10 cellular contexts compared by ENCODE assay signal in the genomic region with DNA sequence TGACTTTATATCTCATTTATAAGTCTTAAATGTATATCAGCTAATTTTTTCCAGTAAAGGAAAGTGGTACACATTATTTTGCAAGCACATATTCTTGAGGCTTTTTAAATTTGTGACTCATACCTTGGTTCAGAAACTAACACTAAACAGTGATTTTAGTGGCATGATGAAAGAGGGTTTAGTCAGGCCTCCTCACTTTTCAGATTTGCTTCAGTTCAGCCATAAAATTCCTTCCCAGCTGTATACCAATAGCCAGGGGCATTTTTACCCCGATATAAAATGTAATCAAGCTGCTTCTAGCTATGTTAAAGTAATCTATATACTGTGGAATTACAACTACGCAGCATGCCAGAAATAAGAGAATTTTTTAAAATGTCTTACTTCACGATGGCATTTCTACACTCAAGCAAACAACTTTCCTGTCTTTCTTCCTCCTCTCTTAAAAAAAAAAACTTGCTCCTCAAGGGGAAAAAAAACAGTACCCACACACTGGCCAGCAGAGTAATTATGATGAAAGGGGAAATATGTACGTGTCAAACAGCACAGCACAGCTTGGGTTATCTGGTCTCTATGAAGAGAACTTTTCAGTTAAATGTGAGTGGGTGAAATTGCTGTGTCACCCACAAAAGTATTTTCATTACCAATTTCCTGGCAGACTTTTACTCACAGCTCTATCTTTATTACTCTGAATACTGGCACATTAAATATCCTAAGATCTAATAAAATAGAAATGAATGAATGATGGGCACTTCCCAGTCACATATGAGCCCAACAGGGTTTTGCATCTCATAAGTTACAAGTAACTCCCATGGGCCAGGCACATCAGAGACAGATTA.
DNase-seq lines count a peak whose midpoint lies in the region; ATAC-seq, FAIRE-seq and TF ChIP-seq lines count a peak whose summit lies in the region.
"Had no signal": no experiment of that assay in that cellular context is flagged by ENCODE, and none has a peak within 500 bp of the region (broad histone marks: within the 10 kb centered on the region; RNA-seq: fewer than 3 reads in every experiment).

No MANE protein-coding gene starts in this region.

- no peaks in the 10 kb centered on the region for H3K27me3 ChIP-seq in ACC112 (ENCODE audit: insufficient read depth, low read length)
- H3K27me3 ChIP-seq in endothelial cell of umbilical vein (ENCODE audit: control insufficient read depth in 2 of 2, insufficient read depth in 2 of 2, low read length in 2 of 2), result no peaks in the 10 kb centered on the region
- H3K27me3 ChIP-seq: cardiac muscle cell had no signal

- FAIRE-seq in endothelial cell of umbilical vein (lab: Jason Lieb, UNC), result no peak

- H4K20me1 ChIP-seq in endothelial cell of umbilical vein (replicated peaks; ENCODE audit: control insufficient read depth, extremely low read depth, insufficient read depth, low read length), result no peaks in the 10 kb centered on the region

- H3K4me1 ChIP-seq in ACC112 (ENCODE audit: control insufficient read depth, insufficient read depth, low read length, unreplicated experiment) (peaks cover 61% of the 10 kb centered on the region), endothelial cell of umbilical vein (ENCODE audit: control insufficient read depth, extremely low read depth, insufficient read depth, low read length) (peaks cover 3% of the 10 kb centered on the region)

- H3K27ac ChIP-seq in ACC112 (ENCODE audit: low read depth, low read length), result peak overlapping the region; percentile 99
- H3K27ac ChIP-seq in endothelial cell of umbilical vein (ENCODE audit: insufficient read depth, low read depth, low read length), result no peak overlapping the region
- H3K27ac ChIP-seq: cardiac muscle cell had no signal

- H3K9me1 ChIP-seq in endothelial cell of umbilical vein (replicated peaks; ENCODE audit: control insufficient read depth, extremely low read depth, insufficient read depth, low read length), result no peaks in the 10 kb centered on the region

- BruUV-seq in endothelial cell of umbilical vein (replicated peaks; lab: Mats Ljungman, UMichigan), result no TSS peak

- H3K36me3 ChIP-seq in ACC112 (ENCODE audit: insufficient read depth, low read length) (no peaks in the 10 kb centered on the region), endothelial cell of umbilical vein (ENCODE audit: control insufficient read depth in 2 of 2, extremely low read depth in 1 of 2, insufficient read depth in 2 of 2, low read length in 2 of 2) (no peaks in the 10 kb centered on the region)
- H3K36me3 ChIP-seq: cardiac muscle cell had no signal

- H3K79me2 ChIP-seq in ACC112 (ENCODE audit: control insufficient read depth, insufficient read depth, low read length, unreplicated experiment) (no peaks in the 10 kb centered on the region), endothelial cell of umbilical vein (ENCODE audit: control insufficient read depth, insufficient read depth, low read length) (no peaks in the 10 kb centered on the region)

- DNase-seq in KBM-7 (peak; percentile 56), endothelial cell of umbilical vein (ENCODE audit: low read depth, low spot score) (no peak), germinal center (ENCODE audit: low spot score) (no peak), NCI-H187 treated with DMSO at 0.1 percent for 48 hours (lab: John Stamatoyannopoulos, UW) (no peak)
- DNase-seq in activated T-cell treated with anti-CD3 and anti-CD28 coated beads, Interleukin-2, amount 50 U/mL, for 1 hour, result no peak
- DNase-seq: NCI-H1092 had no signal

- intact Hi-C loops in endothelial cell of umbilical vein (cut with micrococcal nuclease), result no loop called here

- TF ChIP-seq POLR2A in endothelial cell of umbilical vein (IDR thresholded peaks at IDR 0.05; ENCODE audit: low read depth, low read length), result no peak

- H3K4me2 ChIP-seq in endothelial cell of umbilical vein (ENCODE audit: insufficient read depth, low read length), result no peak overlapping the region

- peak overlapping the region; percentile 2 for H2AFZ ChIP-seq in ACC112 (ENCODE audit: low read length, unreplicated experiment)
- H2AFZ ChIP-seq in endothelial cell of umbilical vein (ENCODE audit: low read depth, low read length), result peak overlapping the region; percentile 54

- no peak for TF ChIP-seq CTCF in endothelial cell of umbilical vein (IDR thresholded peaks at IDR 0.05; ENCODE audit: extremely low read depth in 1 of 2, insufficient read depth in 1 of 2, low read depth in 1 of 2, low read length in 2 of 2)

- POLR2A ChIA-PET in endothelial cell of umbilical vein (lab: Charles Lee), result no interaction called here

- ATAC-seq in GM19455 (IDR thresholded peaks at IDR 0.05; ENCODE audit: unreplicated experiment), result peak; percentile 52
- ATAC-seq in GM21737 (IDR thresholded peaks at IDR 0.05; ENCODE audit: unreplicated experiment), result no peak

- CTCF ChIA-PET in endothelial cell of umbilical vein (lab: Charles Lee), result interaction anchor here (1.1 to 1.2 kb wide), 2 partner anchors 9 to 20 kb away, joined by 3 to 5 read pairs; no protein-coding TSS in a partner anchor

- H3K4me3 ChIP-seq in ACC112 (ENCODE audit: low read depth, low read length), result no peak overlapping the region
- H3K4me3 ChIP-seq in endothelial cell of umbilical vein (replicated peaks in 1 of 3; ENCODE audit: insufficient read depth in 1 of 3, low read depth in 1 of 3, low read length in 3 of 3), result no peak overlapping the region
- H3K4me3 ChIP-seq: cardiac muscle cell had no signal

- in situ Hi-C loops in KBM-7 (cut with MboI; ENCODE audit: low pct_unique_long_range_greater_than_20kb, low sequenced_read_pairs), result loop anchor here (25.0 kb wide), 1 partner anchor 235 kb away; a partner anchor contains a TSS

- dilution Hi-C loops in endothelial cell of umbilical vein (cut with MboI; ENCODE audit: extremely low pct_ligation_motif_present, low sequenced_read_pairs), result no loop called here

- H3K9ac ChIP-seq in endothelial cell of umbilical vein (replicated peaks; ENCODE audit: extremely low read depth, insufficient read depth, low read length), result no peak overlapping the region

- no peaks in the 10 kb centered on the region for H3K9me3 ChIP-seq in endothelial cell of umbilical vein (replicated peaks; ENCODE audit: control insufficient read depth, insufficient read depth, low read length)

TF ChIP-seq in endothelial cell of umbilical vein, 7 proteins besides CTCF, POLR2A, EP300 and RAD21:
- TF ChIP-seq JUN (IDR thresholded peaks at IDR 0.05; ENCODE audit: borderline replicate concordance, insufficient read depth, insufficient read length, low read depth) (no peak), GATA2 (IDR thresholded peaks at IDR 0.05; ENCODE audit: insufficient read depth, insufficient read length, low read depth, low read length) (no peak), EZH2 (IDR thresholded peaks at IDR 0.05; ENCODE audit: borderline replicate concordance, low read depth, low read length, severe bottlenecking) (no peak), POLR2AphosphoS5 (IDR thresholded peaks at IDR 0.05; ENCODE audit: insufficient read depth, low read depth, low read length) (no peak), MYC (IDR thresholded peaks at IDR 0.05; ENCODE audit: low read depth, low read length) (no peak), FOS (IDR thresholded peaks at IDR 0.05; ENCODE audit: borderline replicate concordance, insufficient read depth, low read length) (peak; percentile 11)
- TF ChIP-seq, protein P1, sequence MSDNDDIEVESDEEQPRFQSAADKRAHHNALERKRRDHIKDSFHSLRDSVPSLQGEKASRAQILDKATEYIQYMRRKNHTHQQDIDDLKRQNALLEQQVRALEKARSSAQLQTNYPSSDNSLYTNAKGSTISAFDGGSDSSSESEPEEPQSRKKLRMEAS (IDR thresholded peaks at IDR 0.05; ENCODE audit: insufficient read depth, insufficient read length), result no peak
TF ChIP-seq in endothelial cell of umbilical vein: peak in this region for 1.
